Comparison of ENCODE assay signal across 28 cellular contexts in the genomic region with DNA sequence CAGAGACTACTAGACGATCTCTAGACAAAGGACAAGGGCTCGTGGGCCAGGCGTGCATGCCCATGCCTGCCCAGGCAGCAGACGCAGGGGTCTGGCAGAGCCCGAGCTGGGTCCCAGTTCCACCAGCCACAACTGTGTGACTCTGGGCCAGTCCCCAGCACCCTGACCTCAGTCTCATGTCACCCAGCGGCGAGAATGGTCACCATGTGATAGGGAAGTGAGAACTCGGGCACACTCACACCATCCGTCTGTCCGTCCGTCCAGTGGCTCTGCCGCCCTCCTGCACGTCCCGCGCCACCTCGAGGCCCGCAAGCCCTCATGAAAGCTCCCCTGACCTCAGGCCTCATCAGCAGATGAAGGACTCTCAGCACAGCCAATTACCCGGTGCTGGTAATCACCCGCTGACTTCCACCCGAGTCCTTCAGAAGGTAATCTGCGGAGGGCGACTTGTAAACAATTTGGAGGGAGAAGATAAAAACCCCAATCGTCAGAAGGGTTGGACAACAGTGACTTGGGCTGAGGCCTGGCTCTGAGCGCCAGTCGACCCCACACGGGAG.
DNase-seq lines count a peak whose midpoint lies in the region; ATAC-seq, FAIRE-seq and TF ChIP-seq lines count a peak whose summit lies in the region.
"Had no signal": no experiment of that assay in that cellular context is flagged by ENCODE, and none has a peak within 500 bp of the region (broad histone marks: within the 10 kb centered on the region; RNA-seq: fewer than 3 reads in every experiment).

No MANE protein-coding gene starts in this region.

- CTCF ChIA-PET in K562 (lab: Yijun Ruan, JAX; ENCODE audit: low intra/inter-chr PET ratio) (no interaction called here), T-cell (lab: Charles Lee) (interaction anchor here (0.5 kb wide), 2 partner anchors 716 to 901 kb away, joined by 3 to 5 read pairs; no protein-coding TSS in a partner anchor)

- H3K79me2 ChIP-seq in K562 (ENCODE audit: control insufficient read depth, insufficient read depth, low read length) = no peaks in the 10 kb centered on the region
- H3K79me2 ChIP-seq in neural progenitor cell (ENCODE audit: low read depth) = no peaks in the 10 kb centered on the region

- intact Hi-C loops in K562 (cut with micrococcal nuclease) = no loop called here

- in situ Hi-C loops in K562 (cut with MboI) = no loop called here

- no peaks in the 10 kb centered on the region for H3K9me1 ChIP-seq in K562 (ENCODE audit: control insufficient read depth, insufficient read depth, low read length)

- H3K27ac ChIP-seq in BLaER1 treated with 17β-estradiol and CSF1 and Interleukin-3, amounts not matched to agents 10 nM and 100 nM = peak overlapping the region in 3 of 11 experiments; percentile 15 to 61 (median 58); a peak in 3 of 22 replicates
- H3K27ac ChIP-seq in K562 (ENCODE audit: extremely low read depth, low read depth, low read length) (no peak overlapping the region), neural progenitor cell (no peak overlapping the region)
- H3K27ac ChIP-seq: HL-60 had no signal

- H3K9me3 Mint-ChIP-seq in neural progenitor cell (no peaks in the 10 kb centered on the region), T-cell (no peaks in the 10 kb centered on the region)
- H3K9me3 Mint-ChIP-seq: activated T-cell treated with anti-CD3 and anti-CD28 coated beads, Interleukin-2, amount 50 U/mL, for 72 hours; central memory CD8-positive, alpha-beta T cell; type B pancreatic cell had no signal

- H4K20me1 ChIP-seq in BLaER1 treated with 17β-estradiol and CSF1 and Interleukin-3, amounts not matched to agents 10 nM and 100 nM = peaks cover 0 to 99% (median 91%) of the 10 kb centered on the region in 11 experiments; a peak in 19 of 22 replicates
- H4K20me1 ChIP-seq in K562 (replicated peaks; ENCODE audit: control insufficient read depth, insufficient read depth, low read length) = no peaks in the 10 kb centered on the region
- H4K20me1 ChIP-seq in neural progenitor cell (ENCODE audit: low read depth) = no peaks in the 10 kb centered on the region

- peaks cover 43 to 74% (median 60%) of the 10 kb centered on the region in 10 experiments for H3K4me1 ChIP-seq in BLaER1 treated with 17β-estradiol and CSF1 and Interleukin-3, amounts not matched to agents 10 nM and 100 nM
- H3K4me1 ChIP-seq in K562 (replicated peaks in 1 of 2; ENCODE audit: control insufficient read depth in 2 of 2, insufficient read depth in 2 of 2, low read length in 2 of 2) (peaks cover 15 to 86% of the 10 kb centered on the region in 2 experiments), neural progenitor cell (no peaks in the 10 kb centered on the region)

- H3K4me1 Mint-ChIP-seq in neural progenitor cell (peaks cover 2% of the 10 kb centered on the region), T-cell (peaks cover 12 to 19% (median 15%) of the 10 kb centered on the region in 3 donors)

- POLR2A ChIA-PET in K562 (lab: Yijun Ruan, JAX) = interaction anchor here (1.4 kb wide), 1 partner anchor 23 kb away, joined by 5 read pairs; no protein-coding TSS in a partner anchor
- POLR2A ChIA-PET in T-cell (lab: Charles Lee) = no interaction called here

- ATAC-seq in K562 = no peak; the same call in 2 of the 3 replicates
- ATAC-seq in T-cell (replicated peaks in 1 of 4) = no peak
- ATAC-seq: activated T-cell treated with anti-CD3 and anti-CD28 coated beads, Interleukin-2, amount 50 U/mL, for 72 hours had no signal

- 69% methylated on average over 25 of the region's 26 CpGs for WGBS in K562 (ENCODE audit: insufficient coverage, low coverage, missing lambda C conversion rate)

- no peaks in the 10 kb centered on the region for H3K9me3 ChIP-seq in BLaER1 treated with 17β-estradiol and CSF1 and Interleukin-3, amounts not matched to agents 10 nM and 100 nM (replicated peaks in 1 of 11)
- no peaks in the 10 kb centered on the region for H3K9me3 ChIP-seq in K562 (replicated peaks; ENCODE audit: control insufficient read depth, insufficient read depth, low read depth, low read length)
- H3K9me3 ChIP-seq in neural progenitor cell (ENCODE audit: low read depth) = no peaks in the 10 kb centered on the region

- peaks cover 4 to 44% (median 31%) of the 10 kb centered on the region in 11 experiments; a peak in 16 of 22 replicates for H3K36me3 ChIP-seq in BLaER1 treated with 17β-estradiol and CSF1 and Interleukin-3, amounts not matched to agents 10 nM and 100 nM
- H3K36me3 ChIP-seq in K562 (ENCODE audit: control insufficient read depth, insufficient read depth, low read length) (no peaks in the 10 kb centered on the region), neural progenitor cell (no peaks in the 10 kb centered on the region), H7 (replicated peaks; ENCODE audit: control insufficient read depth, insufficient read depth, low read length) (no peaks in the 10 kb centered on the region)

- H3K9ac ChIP-seq in BLaER1 treated with 17β-estradiol and CSF1 and Interleukin-3, amounts not matched to agents 10 nM and 100 nM = peak overlapping the region in 4 of 11 experiments; percentile 2 to 20 (median 14); a peak in 1 of 22 replicates
- H3K9ac ChIP-seq in K562 (ENCODE audit: insufficient read depth in 1 of 2, low read depth in 2 of 2, low read length in 2 of 2) (peak overlapping the region in 1 of 2 experiments; percentile 85; a peak in 2 of 4 replicates), neural progenitor cell (no peak overlapping the region)

- H3K4me2 ChIP-seq in BLaER1 treated with 17β-estradiol and CSF1 and Interleukin-3, amounts not matched to agents 10 nM and 100 nM = peak overlapping the region; percentile 79 to 94 (median 84)
- H3K4me2 ChIP-seq in K562 (ENCODE audit: insufficient read depth, low read length) (no peak overlapping the region), neural progenitor cell (no peak overlapping the region)

- TF ChIP-seq EP300 in K562 (IDR thresholded peaks at IDR 0.05; ENCODE audit: low read length) = no peak

- BruUV-seq in K562 (replicated peaks; lab: Mats Ljungman, UMichigan) = no TSS peak

- H3K27me3 Mint-ChIP-seq in neural progenitor cell (ENCODE audit: insufficient read depth, low read depth) = peaks cover 2% of the 10 kb centered on the region
- no peaks in the 10 kb centered on the region for H3K27me3 Mint-ChIP-seq in T-cell
- H3K27me3 Mint-ChIP-seq: central memory CD8-positive, alpha-beta T cell; type B pancreatic cell had no signal

- no peak for TF ChIP-seq POLR2A in K562 (conservative IDR thresholded peaks at IDR 0.05)

- H3K27ac Mint-ChIP-seq in neural progenitor cell (peak overlapping the region; percentile 50), T-cell (no peak overlapping the region)
- H3K27ac Mint-ChIP-seq: activated T-cell treated with anti-CD3 and anti-CD28 coated beads, Interleukin-2, amount 50 U/mL, for 72 hours; type B pancreatic cell had no signal

- no peak overlapping the region for H3K4me3 ChIP-seq in BLaER1 treated with 17β-estradiol and CSF1 and Interleukin-3, amounts not matched to agents 10 nM and 100 nM
- H3K4me3 ChIP-seq in K562 = no peak overlapping the region
- no peak overlapping the region for H3K4me3 ChIP-seq in neural progenitor cell
- H3K4me3 ChIP-seq in H7 (ENCODE audit: insufficient read depth, low read depth, low read length) = no peak overlapping the region

- TF ChIP-seq CTCF in K562 (IDR thresholded peaks at IDR 0.05 in 2 of 3, conservative IDR thresholded peaks at IDR 0.05 in 1 of 3; ENCODE audit: insufficient read depth in 2 of 3, low read depth in 1 of 3, low read length in 3 of 3) (no peak), neural progenitor cell (IDR thresholded peaks at IDR 0.05) (no peak)

- DNase-seq in NCI-H2196 (lab: John Stamatoyannopoulos, UW; ENCODE audit: unreplicated experiment) (peak; percentile 43), NCI-H2196 treated with DMSO at 0.1 percent for 48 hours (lab: John Stamatoyannopoulos, UW; ENCODE audit: unreplicated experiment) (no peak), K562 (ENCODE audit: extremely low read depth in 1 of 4, low spot score in 3 of 4) (peak in 1 of 4 experiments; percentile 12), neural progenitor cell (ENCODE audit: low spot score) (no peak), T-cell (no peak), inferior parietal cortex (ENCODE audit: extremely low spot score) (no peak), H7 (no peak)
- DNase-seq: activated CD8-positive, alpha-beta memory T cell treated with anti-CD3 and anti-CD28 coated beads for 24 hours; activated naive CD4-positive, alpha-beta T cell treated with anti-CD3 and anti-CD28 coated beads, Interleukin-2, amount 50 U/mL, for 16 hours; activated T-cell treated with anti-CD3 and anti-CD28 coated beads, Interleukin-2, amount 50 U/mL, for 72 hours; DMS 273 treated with DMSO at 0.1 percent for 48 hours; erythroblast; foreskin fibroblast; hippocampal formation; mammary epithelial cell; NCI-H2107; NCI-H526 treated with DMSO at 0.1 percent for 48 hours; occipital lobe; SW 1271 had no signal

- H3K27me3 ChIP-seq in BLaER1 treated with 17β-estradiol and CSF1 and Interleukin-3, amounts not matched to agents 10 nM and 100 nM = peaks cover 0 to 3% (median 0%) of the 10 kb centered on the region in 11 experiments; a peak in 1 of 22 replicates
- no peaks in the 10 kb centered on the region for H3K27me3 ChIP-seq in K562 (ENCODE audit: control insufficient read depth in 2 of 2, insufficient read depth in 2 of 2, low read length in 2 of 2)
- H3K27me3 ChIP-seq in neural progenitor cell = no peaks in the 10 kb centered on the region
- no peaks in the 10 kb centered on the region for H3K27me3 ChIP-seq in H7 (ENCODE audit: control insufficient read depth, insufficient read depth, low read length)

- TF ChIP-seq RAD21 in K562 (CRISPR knock-in tag; conservative IDR thresholded peaks at IDR 0.05 in 1 of 2, IDR thresholded peaks at IDR 0.05 in 1 of 2) = no peak

- H2AFZ ChIP-seq in K562 (ENCODE audit: low read depth, low read length) (no peak overlapping the region), neural progenitor cell (replicated peaks) (no peak overlapping the region)

- H3K4me3 Mint-ChIP-seq in neural progenitor cell (no peak overlapping the region), T-cell (peak overlapping the region in 1 of 3 donors; percentile 2)
- H3K4me3 Mint-ChIP-seq: activated T-cell treated with anti-CD3 and anti-CD28 coated beads, Interleukin-2, amount 50 U/mL, for 72 hours; central memory CD8-positive, alpha-beta T cell; type B pancreatic cell had no signal

- FAIRE-seq in K562 (lab: Jason Lieb, UNC) = no peak
- FAIRE-seq: A204.1, astrocyte, G401.6, H1, islet of Langerhans had no signal

- H3F3A ChIP-seq in neural progenitor cell (ENCODE audit: low read depth) = no peaks in the 10 kb centered on the region

- H3K36me3 Mint-ChIP-seq in neural progenitor cell (no peaks in the 10 kb centered on the region), T-cell (no peaks in the 10 kb centered on the region)
- H3K36me3 Mint-ChIP-seq: type B pancreatic cell had no signal

TF ChIP-seq in K562, 482 proteins besides CTCF, POLR2A, EP300 and RAD21 (continues in another document):
- TF ChIP-seq MAX (CRISPR knock-in tag; IDR thresholded peaks at IDR 0.05) (0 out of 2 replicates have a peak, but pooled peaks have one; percentile 3), TCF3 (CRISPR knock-in tag; IDR thresholded peaks at IDR 0.05) (peak; percentile 71), FOXM1 (IDR thresholded peaks at IDR 0.05; ENCODE audit: low read depth) (no peak), FOXM1 (CRISPR knock-in tag; IDR thresholded peaks at IDR 0.05; ENCODE audit: low read depth) (no peak)

Comparison
In these comparisons a context has a peak if more than half of its experiments do, and no peak if none do; other contexts are left out.
1. H3K4me2 ChIP-seq: peak in BLaER1 treated with 17β-estradiol and CSF1 and Interleukin-3, amounts not matched to agents 10 nM and 100 nM (11 of 11); none in K562 (single experiment) and neural progenitor cell (single experiment).